8 cellular contexts compared by ENCODE assay signal in the genomic region with DNA sequence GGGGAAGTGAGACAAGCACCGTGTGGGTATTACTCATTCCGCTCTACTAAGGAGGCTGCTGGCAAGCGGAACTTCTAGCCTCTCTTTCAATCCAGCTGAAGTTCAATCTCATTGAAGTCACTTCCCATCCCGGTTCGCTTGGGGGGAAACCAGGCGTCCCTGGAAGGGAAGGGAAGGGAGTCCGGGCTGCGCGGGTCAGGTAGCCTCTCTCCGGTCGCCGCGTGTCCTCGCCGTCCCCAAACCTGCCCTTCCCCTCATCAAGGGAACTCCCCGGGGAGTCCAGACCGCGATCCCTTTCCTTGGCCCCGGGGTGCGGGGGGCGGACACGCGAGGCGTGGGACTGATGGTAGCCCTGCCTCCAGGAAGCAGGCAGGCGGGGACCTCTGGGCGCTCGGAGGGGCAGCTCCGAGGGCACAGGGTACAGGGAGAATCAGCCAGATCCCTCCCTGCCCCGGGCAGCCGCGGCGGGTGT. TPM values are rescaled to one million over a fixed set of nuclear protein-coding genes. Genes with fewer than 3 reads are reported as not detected.
DNase-seq lines count a peak whose midpoint lies in the region; ATAC-seq, FAIRE-seq and TF ChIP-seq lines count a peak whose summit lies in the region.

No MANE protein-coding gene starts in this region.

- TF ChIP-seq RAD21 in GM12878 (IDR thresholded peaks at IDR 0.05; ENCODE audit: insufficient read depth, low read depth, low read length): no peak

- H3K4me1 ChIP-seq in GM12878 (ENCODE audit: control insufficient read depth, insufficient read depth, low read length): peaks cover 7% of the 10 kb centered on the region
- H3K4me1 ChIP-seq in skeletal muscle satellite cell (ENCODE audit: control insufficient read depth, insufficient read depth, low read length): peaks cover 53% of the 10 kb centered on the region

- POLR2A ChIA-PET in GM12878 (lab: Charles Lee): interaction anchor here (1.8 kb wide), 1 partner anchor 287 kb away, joined by 6 read pairs; a partner anchor contains a TSS

- H3K36me3 ChIP-seq in GM12878 (ENCODE audit: control insufficient read depth in 2 of 2, insufficient read depth in 2 of 2, low read length in 1 of 2) (no peaks in the 10 kb centered on the region), skeletal muscle satellite cell (ENCODE audit: insufficient read depth, low read length) (no peaks in the 10 kb centered on the region)

- H3K9ac ChIP-seq in GM12878 (ENCODE audit: control insufficient read depth, insufficient read depth, low read length) (peak overlapping the region; percentile 100), skeletal muscle satellite cell (ENCODE audit: low read depth, low read length) (peak overlapping the region; percentile 94)

- H3K4me2 ChIP-seq in GM12878 (ENCODE audit: control insufficient read depth, insufficient read depth): peak overlapping the region; percentile 97
- H3K4me2 ChIP-seq in skeletal muscle satellite cell (ENCODE audit: low read length): peak overlapping the region; percentile 83

- CTCF ChIA-PET in GM12878 (lab: Yijun Ruan, JAX): interaction anchor here (1.2 to 1.7 kb wide), 3 partner anchors 66 to 287 kb away, joined by 3 to 5 read pairs (median 4); a partner anchor contains a TSS

- no peak for FAIRE-seq in HTR-8/SVneo (lab: Jason Lieb, UNC)
- peak; percentile 88 for FAIRE-seq in GM12878 (lab: Jason Lieb, UNC)

- no peak for TF ChIP-seq CTCF in GM12878 (IDR thresholded peaks at IDR 0.05 in 2 of 3, conservative IDR thresholded peaks at IDR 0.05 in 1 of 3; ENCODE audit: control insufficient read depth in 2 of 3, extremely low read depth in 1 of 3, insufficient read depth in 1 of 3, low read depth in 3 of 3, low read length in 3 of 3)

- H3K27me3 Mint-ChIP-seq in T-helper 17 cell: no peaks in the 10 kb centered on the region

- DNase-seq in Daoy (ENCODE audit: low read depth) (peak; percentile 75), HTR-8/SVneo (ENCODE audit: insufficient read length, low spot score) (peak; percentile 53), T-helper 17 cell (peak in 2 of 3 donors; percentile 45 to 60), GM12878 (ENCODE audit: low read depth, low spot score) (peak; percentile 79), NCI-H2081 treated with DMSO at 0.1 percent for 48 hours (lab: John Stamatoyannopoulos, UW) (no peak)

- peaks cover 9% of the 10 kb centered on the region for H3K36me3 Mint-ChIP-seq in T-helper 17 cell (ENCODE audit: low read depth)

- H3K27ac Mint-ChIP-seq in T-helper 17 cell: peak overlapping the region; percentile 97

- TF ChIP-seq POLR2A in GM12878 (IDR thresholded peaks at IDR 0.05; ENCODE audit: low read depth, low read length): peak; percentile 82

- peaks cover 65% of the 10 kb centered on the region for H3K79me2 ChIP-seq in GM12878 (ENCODE audit: control insufficient read depth, insufficient read depth, low read length)

- intact Hi-C loops in GM12878 (cut with micrococcal nuclease; ENCODE audit: unreplicated experiment): loop anchor here (2.0 to 10.0 kb wide), 6 partner anchors 66 to 581 kb away; no protein-coding TSS in a partner anchor

- no peaks in the 10 kb centered on the region for H4K20me1 ChIP-seq in GM12878 (ENCODE audit: control insufficient read depth, insufficient read depth)

- H3K27me3 ChIP-seq in GM12878 (replicated peaks in 1 of 2; ENCODE audit: control insufficient read depth in 2 of 2, insufficient read depth in 2 of 2, low read length in 1 of 2): no peaks in the 10 kb centered on the region
- H3K27me3 ChIP-seq in skeletal muscle satellite cell (ENCODE audit: control insufficient read depth, insufficient read depth, low read length): no peaks in the 10 kb centered on the region

- H3K4me3 ChIP-seq in GM12878 (peak overlapping the region; percentile 80), iPS-11a (ENCODE audit: low read depth, low read length) (peak overlapping the region; percentile 72), skeletal muscle satellite cell (ENCODE audit: low read length) (peak overlapping the region; percentile 83)

- SMC1A ChIA-PET in GM12878 (lab: Charles Lee; ENCODE audit: uncharacterized antibody, unreplicated experiment): interaction anchor here (0.6 to 2.0 kb wide), 10 partner anchors 22 to 677 kb away, joined by 3 to 9 read pairs (median 4); a partner anchor contains a TSS

- peak overlapping the region; percentile 100 for H3K27ac ChIP-seq in GM12878 (ENCODE audit: control insufficient read depth, insufficient read depth)

- WGBS in GM12878 (ENCODE audit: insufficient coverage, insufficient replicate concordance, low lambda C conversion rate, missing lambda C conversion rate): 1% methylated on average over 32 of the region's 32 CpGs

- ATAC-seq in GM21381 (IDR thresholded peaks at IDR 0.05; ENCODE audit: unreplicated experiment) (peak; percentile 20), T-helper 17 cell (peak; percentile 61), GM12878 (peak; percentile 80)

- H3K4me3 Mint-ChIP-seq in T-helper 17 cell: peak overlapping the region; percentile 99

- RAD21 ChIA-PET in GM12878 (lab: Charles Lee; ENCODE audit: unreplicated experiment): interaction anchor here (0.7 to 2.4 kb wide), 11 partner anchors 9 to 319 kb away, joined by 3 to 10 read pairs (median 3); a partner anchor contains a TSS

- in situ Hi-C loops in GM12878 (cut with MboI): no loop called here

- no peaks in the 10 kb centered on the region for H3K9me3 ChIP-seq in T-helper 17 cell (ENCODE audit: control insufficient read depth, low read length, poor library complexity, severe bottlenecking)
- H3K9me3 ChIP-seq in GM12878 (replicated peaks; ENCODE audit: control insufficient read depth, insufficient read depth, low read length): no peaks in the 10 kb centered on the region
- H3K9me3 ChIP-seq in skeletal muscle satellite cell (replicated peaks; ENCODE audit: low read length): no peaks in the 10 kb centered on the region

- peak; percentile 85 to 96 for TF ChIP-seq EP300 in GM12878 (IDR thresholded peaks at IDR 0.05; ENCODE audit: borderline replicate concordance in 1 of 2, control insufficient read depth in 1 of 2, low read depth in 2 of 2, low read length in 2 of 2)

- BruUV-seq in GM12878 (replicated peaks; lab: Mats Ljungman, UMichigan): TSS peak; percentile 86

- peaks cover 36% of the 10 kb centered on the region for H3K4me1 Mint-ChIP-seq in T-helper 17 cell

- H2AFZ ChIP-seq in GM12878 (ENCODE audit: control insufficient read depth, low read depth, low read length): peak overlapping the region; percentile 76

TF ChIP-seq in GM12878, 131 proteins besides CTCF, POLR2A, EP300 and RAD21 (continues in another document):
- TF ChIP-seq PAX5 (IDR thresholded peaks at IDR 0.05; ENCODE audit: borderline replicate concordance, low read depth, low read length): peak; percentile 92; the same call in 1 of the 2 replicates
- peak; percentile 84 for TF ChIP-seq NFIC (IDR thresholded peaks at IDR 0.05; ENCODE audit: low read depth, low read length)
- TF ChIP-seq CHD2 (IDR thresholded peaks at IDR 0.05; ENCODE audit: borderline replicate concordance, low read depth, low read length): peak; percentile 72; the same call in 1 of the 2 replicates
- no peak for TF ChIP-seq YBX1 (IDR thresholded peaks at IDR 0.05)
- peak; percentile 98 for TF ChIP-seq EED (IDR thresholded peaks at IDR 0.05; ENCODE audit: low read depth)
- TF ChIP-seq, protein P1, sequence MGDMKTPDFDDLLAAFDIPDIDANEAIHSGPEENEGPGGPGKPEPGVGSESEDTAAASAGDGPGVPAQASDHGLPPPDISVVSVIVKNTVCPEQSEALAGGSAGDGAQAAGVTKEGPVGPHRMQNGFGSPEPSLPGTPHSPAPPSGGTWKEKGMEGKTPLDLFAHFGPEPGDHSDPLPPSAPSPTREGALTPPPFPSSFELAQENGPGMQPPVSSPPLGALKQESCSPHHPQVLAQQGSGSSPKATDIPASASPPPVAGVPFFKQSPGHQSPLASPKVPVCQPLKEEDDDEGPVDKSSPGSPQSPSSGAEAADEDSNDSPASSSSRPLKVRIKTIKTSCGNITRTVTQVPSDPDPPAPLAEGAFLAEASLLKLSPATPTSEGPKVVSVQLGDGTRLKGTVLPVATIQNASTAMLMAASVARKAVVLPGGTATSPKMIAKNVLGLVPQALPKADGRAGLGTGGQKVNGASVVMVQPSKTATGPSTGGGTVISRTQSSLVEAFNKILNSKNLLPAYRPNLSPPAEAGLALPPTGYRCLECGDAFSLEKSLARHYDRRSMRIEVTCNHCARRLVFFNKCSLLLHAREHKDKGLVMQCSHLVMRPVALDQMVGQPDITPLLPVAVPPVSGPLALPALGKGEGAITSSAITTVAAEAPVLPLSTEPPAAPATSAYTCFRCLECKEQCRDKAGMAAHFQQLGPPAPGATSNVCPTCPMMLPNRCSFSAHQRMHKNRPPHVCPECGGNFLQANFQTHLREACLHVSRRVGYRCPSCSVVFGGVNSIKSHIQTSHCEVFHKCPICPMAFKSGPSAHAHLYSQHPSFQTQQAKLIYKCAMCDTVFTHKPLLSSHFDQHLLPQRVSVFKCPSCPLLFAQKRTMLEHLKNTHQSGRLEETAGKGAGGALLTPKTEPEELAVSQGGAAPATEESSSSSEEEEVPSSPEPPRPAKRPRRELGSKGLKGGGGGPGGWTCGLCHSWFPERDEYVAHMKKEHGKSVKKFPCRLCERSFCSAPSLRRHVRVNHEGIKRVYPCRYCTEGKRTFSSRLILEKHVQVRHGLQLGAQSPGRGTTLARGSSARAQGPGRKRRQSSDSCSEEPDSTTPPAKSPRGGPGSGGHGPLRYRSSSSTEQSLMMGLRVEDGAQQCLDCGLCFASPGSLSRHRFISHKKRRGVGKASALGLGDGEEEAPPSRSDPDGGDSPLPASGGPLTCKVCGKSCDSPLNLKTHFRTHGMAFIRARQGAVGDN (IDR thresholded peaks at IDR 0.05): 0 out of 2 replicates have a peak, but pooled peaks have one; percentile 8

RNA-seq across cellular contexts. Expression of a gene that starts 0.6 kb away (rescaled TPM):
- 11.3 and 14.9 TPM in 2 replicates for total RNA-seq in Daoy (2014; rRNA removed; shearing (Covaris generic))
- total RNA-seq in T-helper 17 cell (10 to 100 TPM; 94.6 to 97.6 TPM), GM12878 (2014; rRNA removed) (19.1 and 30.7 TPM in 2 replicates), GM12878 (2014; rRNA removed; fragmentation: Illumina TruSeq; extraction: Trizol) (35.6 and 37.0 TPM in 2 replicates), GM12878 (2021) (25.7 and 26.3 TPM in 2 replicates)
- 160 and 171 TPM in 2 replicates for total RNA-seq in GM12878 (2013; cell fraction: nucleolus; rRNA removed)
- polyA plus RNA-seq in GM12878 (2011; ENCODE audit: low read depth): 10.3 TPM
- polyA plus RNA-seq in GM12878 (2011; rRNA removed) (29.7 and 39.7 TPM in 2 replicates), GM12878 (2014; fragmentation: Illumina TruSeq; extraction: Trizol) (28.7 and 36.4 TPM in 2 replicates), GM12878 (2014; fragmentation: Nextera tagmentation; extraction: Ambion mirVana) (10 to 100 TPM; 10.4 to 16.8 TPM), GM12878 (2014; rRNA removed) (13.2 and 15.4 TPM in 2 replicates), GM12878 (2016; fragmentation: Nextera tagmentation; extraction: Ambion mirVana) (10 to 100 TPM; 23.9 to 25.1 TPM)
- polyA plus RNA-seq in GM12878 (2011; cell fraction: cytosol; rRNA removed): 11.4 and 12.4 TPM in 2 replicates
- polyA plus RNA-seq in GM12878 (2011; cell fraction: nucleus; rRNA removed): 45.9 and 48.9 TPM in 2 replicates
- polyA plus RNA-seq in GM12878 (2012): 10.9 and 15.2 TPM in 2 replicates
- polyA minus RNA-seq in GM12878 (2011; rRNA and poly(A)+ RNA removed): 54.2 and 111 TPM in 2 replicates
- polyA minus RNA-seq in GM12878 (2011; cell fraction: cytosol; rRNA and poly(A)+ RNA removed): 23.4 and 26.3 TPM in 2 replicates
- 87.2 and 150 TPM in 2 replicates for polyA minus RNA-seq in GM12878 (2011; cell fraction: nucleus; rRNA and poly(A)+ RNA removed)
- total RNA-seq in skeletal muscle satellite cell (2012; rRNA removed): 58.8 and 80.6 TPM in 2 replicates

Comparison
In these comparisons a context has a peak if more than half of its experiments do, and no peak if none do; other contexts are left out.
1. ATAC-seq: peak in every context shown above with its lines; median percentile 80 in GM12878; 61 in T-helper 17 cell; 20 in GM21381.